Comparison of ENCODE assay signal across 12 cellular contexts in genomic region chr19:49557641-49558325, GRCh38. TPM values are rescaled to one million over a fixed set of nuclear protein-coding genes. Genes with fewer than 3 reads are reported as not detected.
DNase-seq lines count a peak whose midpoint lies in the region; ATAC-seq lines count a peak whose summit lies in the region.
"Had no signal": no experiment of that assay in that cellular context is flagged by ENCODE, and none has a peak within 500 bp of the region (broad histone marks: within the 10 kb centered on the region; RNA-seq: fewer than 3 reads in every experiment).

No MANE protein-coding gene starts in this region.

- peaks cover 49% of the 10 kb centered on the region for H3K36me3 Mint-ChIP-seq in activated naive CD4-positive, alpha-beta T cell treated with anti-CD3 and anti-CD28 coated beads for 36 hours (ENCODE audit: low read depth)
- peaks cover 9% of the 10 kb centered on the region for H3K36me3 Mint-ChIP-seq in activated naive CD8-positive, alpha-beta T cell

- peak overlapping the region; percentile 40 for H3K4me3 Mint-ChIP-seq in activated naive CD4-positive, alpha-beta T cell treated with anti-CD3 and anti-CD28 coated beads for 36 hours
- H3K4me3 Mint-ChIP-seq in activated naive CD8-positive, alpha-beta T cell: peak overlapping the region; percentile 85
- peak overlapping the region; percentile 63 to 74 for H3K4me3 Mint-ChIP-seq in stimulated activated naive CD8-positive, alpha-beta T cell treated with anti-CD3 and anti-CD28 coated beads, Interleukin-15, amount 100 ng/mL, for 72 hours

- no peaks in the 10 kb centered on the region for H3K27me3 Mint-ChIP-seq in activated naive CD4-positive, alpha-beta T cell treated with anti-CD3 and anti-CD28 coated beads for 36 hours (ENCODE audit: low read depth)
- H3K27me3 Mint-ChIP-seq in activated naive CD8-positive, alpha-beta T cell: no peaks in the 10 kb centered on the region
- H3K27me3 Mint-ChIP-seq in stimulated activated naive CD8-positive, alpha-beta T cell treated with anti-CD3 and anti-CD28 coated beads, Interleukin-15, amount 100 ng/mL, for 72 hours: no peaks in the 10 kb centered on the region

- H3K27ac Mint-ChIP-seq in activated naive CD4-positive, alpha-beta T cell treated with anti-CD3 and anti-CD28 coated beads for 36 hours: peak overlapping the region; percentile 98
- peak overlapping the region; percentile 93 for H3K27ac Mint-ChIP-seq in activated naive CD8-positive, alpha-beta T cell
- H3K27ac Mint-ChIP-seq in stimulated activated naive CD8-positive, alpha-beta T cell treated with anti-CD3 and anti-CD28 coated beads, Interleukin-15, amount 100 ng/mL, for 72 hours: peak overlapping the region; percentile 13 to 50

- CTCF ChIA-PET in activated naive CD4-positive, alpha-beta T cell treated with anti-CD3 and anti-CD28 coated beads for 36 hours (lab: Charles Lee): interaction anchor here (1.1 to 7.7 kb wide), 6 partner anchors 11 to 63 kb away, joined by 3 to 74 read pairs (median 16); partner anchors contain the start of gene NOSIP

- peaks cover 4% of the 10 kb centered on the region for H3K9me3 Mint-ChIP-seq in activated naive CD4-positive, alpha-beta T cell treated with anti-CD3 and anti-CD28 coated beads for 36 hours
- no peaks in the 10 kb centered on the region for H3K9me3 Mint-ChIP-seq in activated naive CD8-positive, alpha-beta T cell (ENCODE audit: low read depth)
- no peaks in the 10 kb centered on the region for H3K9me3 Mint-ChIP-seq in stimulated activated naive CD8-positive, alpha-beta T cell treated with anti-CD3 and anti-CD28 coated beads, Interleukin-15, amount 100 ng/mL, for 72 hours
- H3K9me3 Mint-ChIP-seq: H9 had no signal

- no peak for ATAC-seq in stimulated activated naive CD8-positive, alpha-beta T cell treated with anti-CD3 and anti-CD28 coated beads, Interleukin-15, amount 100 ng/mL, for 72 hours
- no peak for ATAC-seq in GM18909 (IDR thresholded peaks at IDR 0.05; ENCODE audit: poor library complexity, unreplicated experiment)
- ATAC-seq: upper lobe of right lung had no signal

- DNase-seq in activated naive CD4-positive, alpha-beta T cell treated with anti-CD3 and anti-CD28 coated beads for 36 hours: peak; percentile 45
- no peak for DNase-seq in activated naive CD4-positive, alpha-beta T cell treated with Interleukin-2 at 50 U/mL for 16 hours
- DNase-seq in stimulated activated naive CD8-positive, alpha-beta T cell treated with anti-CD3 and anti-CD28 coated beads, Interleukin-15, amount 100 ng/mL, for 72 hours: no peak
- no peak for DNase-seq in SKM-1 (lab: John Stamatoyannopoulos, UW; ENCODE audit: unreplicated experiment)
- DNase-seq: H9, Karpas-422, kidney glomerular epithelial cell, NCI-H1694 treated with DMSO at 0.1 percent for 48 hours, NCI-H510A treated with DMSO at 0.1 percent for 48 hours, upper lobe of right lung had no signal

- intact Hi-C loops in activated naive CD4-positive, alpha-beta T cell treated with anti-CD3 and anti-CD28 coated beads for 36 hours (cut with micrococcal nuclease): loop anchor here (10.0 kb wide), 1 partner anchor 223 kb away; the partner anchor contains the start of gene CD37

- peaks cover 89% of the 10 kb centered on the region for H3K4me1 Mint-ChIP-seq in activated naive CD4-positive, alpha-beta T cell treated with anti-CD3 and anti-CD28 coated beads for 36 hours (ENCODE audit: low read depth)
- H3K4me1 Mint-ChIP-seq in activated naive CD8-positive, alpha-beta T cell (ENCODE audit: low read depth): peaks cover 74% of the 10 kb centered on the region
- peaks cover 97% of the 10 kb centered on the region for H3K4me1 Mint-ChIP-seq in stimulated activated naive CD8-positive, alpha-beta T cell treated with anti-CD3 and anti-CD28 coated beads, Interleukin-15, amount 100 ng/mL, for 72 hours

RNA-seq across cellular contexts. Expression of gene NOSIP, which starts 22.6 kb away (rescaled TPM):
- 10 to 100 TPM; 76.4 to 77.4 TPM for total RNA-seq in activated naive CD4-positive, alpha-beta T cell treated with anti-CD3 and anti-CD28 coated beads for 36 hours

RNA-seq across cellular contexts. Expression of gene PRRG2, which starts 23.3 kb away (rescaled TPM):
- total RNA-seq in activated naive CD4-positive, alpha-beta T cell treated with anti-CD3 and anti-CD28 coated beads for 36 hours: under 1 TPM; 0.52 TPM

RNA-seq across cellular contexts. Expression of gene RCN3, which starts 30.0 kb away (rescaled TPM):
- total RNA-seq in activated naive CD4-positive, alpha-beta T cell treated with anti-CD3 and anti-CD28 coated beads for 36 hours: 1 to 10 TPM; 6.7 to 7.2 TPM

RNA-seq across cellular contexts. Expression of gene PRR12, which starts 33.2 kb away (rescaled TPM):
- 10 to 100 TPM; 16.4 to 16.9 TPM for total RNA-seq in activated naive CD4-positive, alpha-beta T cell treated with anti-CD3 and anti-CD28 coated beads for 36 hours

RNA-seq across cellular contexts. Expression of gene FCGRT, which starts 45.3 kb away (rescaled TPM):
- total RNA-seq in activated naive CD4-positive, alpha-beta T cell treated with anti-CD3 and anti-CD28 coated beads for 36 hours: 10 to 100 TPM; 15.7 to 17.1 TPM

Comparison
In these comparisons a context has a peak if more than half of its experiments do, and no peak if none do; other contexts are left out.
1. H3K27ac Mint-ChIP-seq: peak in every context shown above with its lines; median percentile 98 in activated naive CD4-positive, alpha-beta T cell treated with anti-CD3 and anti-CD28 coated beads for 36 hours; 93 in activated naive CD8-positive, alpha-beta T cell; 32 in stimulated activated naive CD8-positive, alpha-beta T cell treated with anti-CD3 and anti-CD28 coated beads, Interleukin-15, amount 100 ng/mL, for 72 hours.